In genomic region chr2:169799555-169799954, GRCh38 we compare ENCODE assay signal across 8 cellular contexts. TPM values are rescaled to one million over a fixed set of nuclear protein-coding genes. Genes with fewer than 3 reads are reported as not detected.
DNase-seq lines count a peak whose midpoint lies in the region; ATAC-seq and TF ChIP-seq lines count a peak whose summit lies in the region.

No MANE protein-coding gene starts in this region.

- intact Hi-C loops in gastrocnemius medialis (cut with DNase I; ENCODE audit: low total_unique reads): loop anchor here (2.0 to 10.0 kb wide), 2 partner anchors 25 to 65 kb away; partner anchors contain the start of genes KLHL23 and METTL5

- DNase-seq in AG04449 (ENCODE audit: low read depth, low spot score) (no peak), GM23338 (ENCODE audit: low spot score) (no peak), gastrocnemius medialis (no peak), GM19240 (ENCODE audit: insufficient read length, low spot score) (no peak), middle frontal gyrus (ENCODE audit: extremely low spot score, low spot score) (no peak), putamen (ENCODE audit: low spot score) (no peak)

- no peaks in the 10 kb centered on the region for H3K9me2 ChIP-seq in GM23338 (ENCODE audit: insufficient read depth)

- peak overlapping the region; percentile 92 for H3K4me3 Mint-ChIP-seq in GM23338

- H3K27me3 Mint-ChIP-seq in GM23338 (ENCODE audit: insufficient read depth, low read depth, poor library complexity): no peaks in the 10 kb centered on the region

- TF ChIP-seq POLR2A in gastroesophageal sphincter (IDR thresholded peaks at IDR 0.05) (no peak), gastrocnemius medialis (IDR thresholded peaks at IDR 0.05) (no peak)

- peak overlapping the region; percentile 94 for H3K4me2 ChIP-seq in GM23338

- H3K27ac ChIP-seq in GM23338 (ENCODE audit: low read depth) (peak overlapping the region; percentile 97; the same call in 1 of the 2 replicates), VCaP (peak overlapping the region; percentile 92), gastroesophageal sphincter (peak overlapping the region; percentile 72 to 90 (median 89)), gastrocnemius medialis (peak overlapping the region; percentile 71 to 94 (median 82))

- H3K79me2 ChIP-seq in GM23338 (replicated peaks; ENCODE audit: insufficient read depth): peaks cover 57% of the 10 kb centered on the region

- peak overlapping the region; percentile 83 for H3K4me3 ChIP-seq in AG04449 (ENCODE audit: low read depth, low read length)
- H3K4me3 ChIP-seq in GM23338: peak overlapping the region; percentile 97
- peak overlapping the region; percentile 89 to 99 for H3K4me3 ChIP-seq in gastroesophageal sphincter
- H3K4me3 ChIP-seq in gastrocnemius medialis: peak overlapping the region; percentile 72 to 97 (median 80)

- H3K36me3 ChIP-seq in GM23338 (ENCODE audit: insufficient read depth) (peaks cover 28% of the 10 kb centered on the region; the same call in 1 of the 2 replicates), gastroesophageal sphincter (peaks cover 0 to 30% of the 10 kb centered on the region in 2 donors), gastrocnemius medialis (peaks cover 0 to 25% of the 10 kb centered on the region in 2 donors)

- TF ChIP-seq EP300 in gastroesophageal sphincter (IDR thresholded peaks at IDR 0.05): no peak

- TF ChIP-seq CTCF in AG04449 (IDR thresholded peaks at IDR 0.05; ENCODE audit: insufficient read depth, low read length, missing control alignments): no peak
- no peak for TF ChIP-seq CTCF in GM23338 (conservative IDR thresholded peaks at IDR 0.05; ENCODE audit: low read depth in 2 of 2)
- TF ChIP-seq CTCF in VCaP (conservative IDR thresholded peaks at IDR 0.05): no peak
- no peak for TF ChIP-seq CTCF in gastroesophageal sphincter (IDR thresholded peaks at IDR 0.05)
- no peak for TF ChIP-seq CTCF in gastrocnemius medialis (IDR thresholded peaks at IDR 0.05 in 4 of 5, conservative IDR thresholded peaks at IDR 0.05 in 1 of 5)

- H3K9me3 ChIP-seq in gastroesophageal sphincter (no peaks in the 10 kb centered on the region), gastrocnemius medialis (no peaks in the 10 kb centered on the region)

- in situ Hi-C loops in gastrocnemius medialis (cut with MboI; ENCODE audit: low sequenced_read_pairs in 4 of 4): no loop called here

- peak overlapping the region; percentile 84 for H3K27ac Mint-ChIP-seq in GM23338

- peaks cover 24% of the 10 kb centered on the region for H3K4me1 Mint-ChIP-seq in GM23338

- H3K4me1 ChIP-seq in GM23338 (ENCODE audit: insufficient read depth) (peaks cover 14% of the 10 kb centered on the region), gastroesophageal sphincter (peaks cover 0 to 38% (median 0%) of the 10 kb centered on the region in 3 donors), gastrocnemius medialis (peaks cover 7 to 19% of the 10 kb centered on the region in 2 donors)

- no peak overlapping the region; the same call in 1 of the 2 replicates for H2AFZ ChIP-seq in GM23338

- 0 to 3% methylated on average over 6 of the region's 6 CpGs for WGBS in gastroesophageal sphincter (ENCODE audit: low coverage in 1 of 2), 2 donors

- H4K20me1 ChIP-seq in GM23338 (replicated peaks; ENCODE audit: insufficient read depth): peaks cover 19% of the 10 kb centered on the region

- H3K27me3 ChIP-seq in GM23338 (ENCODE audit: insufficient read depth) (no peaks in the 10 kb centered on the region), gastroesophageal sphincter (no peaks in the 10 kb centered on the region), gastrocnemius medialis (no peaks in the 10 kb centered on the region)

- peaks cover 34% of the 10 kb centered on the region; the same call in 2 of the 3 replicates for H3K36me3 Mint-ChIP-seq in GM23338 (ENCODE audit: low read depth)

- 0 out of 2 replicates have a peak, but pooled peaks cover 3% of the 10 kb centered on the region for H3F3A ChIP-seq in GM23338 (replicated peaks; ENCODE audit: low read depth)

- POLR2A ChIA-PET in AG04449 (lab: Yijun Ruan, JAX): interaction anchor here (0.9 kb wide), 1 partner anchor 19 kb away, joined by 3 read pairs; no protein-coding TSS in a partner anchor

- peaks cover 3% of the 10 kb centered on the region; the same call in 1 of the 3 replicates for H3K9me3 Mint-ChIP-seq in GM23338

- no peak for ATAC-seq in GM23338
- no peak for ATAC-seq in gastroesophageal sphincter
- peak in 1 of 2 donors; percentile 14 for ATAC-seq in gastrocnemius medialis

- CTCF ChIA-PET in AG04449 (lab: Yijun Ruan, JAX): no interaction called here

TF ChIP-seq in GM23338, 12 proteins besides CTCF, POLR2A, EP300 and RAD21 (continues in another document):
- TF ChIP-seq EZH2phosphoT487 (IDR thresholded peaks at IDR 0.05; ENCODE audit: unreplicated experiment): no peak
- no peak for TF ChIP-seq ZNF331 (CRISPR knock-in tag; IDR thresholded peaks at IDR 0.05; ENCODE audit: low read depth)
- TF ChIP-seq ZNF114 (CRISPR knock-in tag; IDR thresholded peaks at IDR 0.05): no peak
- TF ChIP-seq STAT1 (IDR thresholded peaks at IDR 0.05; ENCODE audit: unreplicated experiment): no peak
- no peak for TF ChIP-seq NANOG (IDR thresholded peaks at IDR 0.05; ENCODE audit: borderline replicate concordance)
- TF ChIP-seq JUNB (IDR thresholded peaks at IDR 0.05; ENCODE audit: unreplicated experiment): no peak
- TF ChIP-seq CREB1 (CRISPR knock-in tag; IDR thresholded peaks at IDR 0.05; ENCODE audit: low read depth): no peak
- TF ChIP-seq ZNF462 (CRISPR knock-in tag; IDR thresholded peaks at IDR 0.05): no peak

RNA-seq across cellular contexts. Expression of gene SSB, which starts 0.9 kb away (rescaled TPM):
- total RNA-seq in GM23338 (2014; rRNA removed; shearing (Covaris generic)): 180 and 246 TPM in 2 replicates
- 862 and 1,104 TPM in 2 replicates for polyA plus RNA-seq in GM23338 (2016; fragmentation: Nextera tagmentation; extraction: Ambion mirVana)
- total RNA-seq in gastroesophageal sphincter (100 to 1,000 TPM in 1 of 4 donors, 10 to 100 TPM in 3; 60.6 to 102 (median 78.3) TPM), gastrocnemius medialis (10 to 100 TPM; 35.5 to 36.7 (median 36.1) TPM)

RNA-seq across cellular contexts. Expression of gene METTL5, which starts 25.1 kb away (rescaled TPM):
- total RNA-seq in GM23338 (2014; rRNA removed; shearing (Covaris generic)): 74.8 and 82.6 TPM in 2 replicates
- 220 and 233 TPM in 2 replicates for polyA plus RNA-seq in GM23338 (2016; fragmentation: Nextera tagmentation; extraction: Ambion mirVana)
- total RNA-seq in gastroesophageal sphincter (10 to 100 TPM; 46.3 to 91.2 (median 71.1) TPM), gastrocnemius medialis (10 to 100 TPM; 24.8 to 63.7 (median 40.9) TPM)

RNA-seq across cellular contexts. Expression of gene UBR3, which starts 27.7 kb away (rescaled TPM):
- 28.0 and 30.3 TPM in 2 replicates for total RNA-seq in GM23338 (2014; rRNA removed; shearing (Covaris generic))
- 10.7 and 12.4 TPM in 2 replicates for polyA plus RNA-seq in GM23338 (2016; fragmentation: Nextera tagmentation; extraction: Ambion mirVana)
- total RNA-seq in gastroesophageal sphincter: 100 to 1,000 TPM in 1 of 4 donors, 10 to 100 TPM in 3; 52.9 to 122 (median 66.9) TPM
- total RNA-seq in gastrocnemius medialis: 100 to 1,000 TPM; 178 to 247 (median 187) TPM
